13 cellular contexts compared by ENCODE assay signal in genomic region chr7:130096243-130096827, GRCh38. TPM values are rescaled to one million over a fixed set of nuclear protein-coding genes. Genes with fewer than 3 reads are reported as not detected.
DNase-seq lines count a peak whose midpoint lies in the region; ATAC-seq and TF ChIP-seq lines count a peak whose summit lies in the region.
"Had no signal": no experiment of that assay in that cellular context is flagged by ENCODE, and none has a peak within 500 bp of the region (broad histone marks: within the 10 kb centered on the region; RNA-seq: fewer than 3 reads in every experiment).

No MANE protein-coding gene starts in this region.

- DNase-seq in HCT116 (ENCODE audit: low read depth, low spot score) (no peak), fibroblast of mammary gland (ENCODE audit: low read depth) (no peak), psoas muscle (no peak), omental fat pad (ENCODE audit: low spot score) (no peak)
- no peak for DNase-seq in activated CD4-positive, alpha-beta T cell treated with anti-CD3 and anti-CD28 coated beads for 48 hours
- DNase-seq: amygdala, DND-41, erythroblast, RPMI8226 had no signal

- no peaks in the 10 kb centered on the region for H3K9me2 ChIP-seq in HCT116 (ENCODE audit: insufficient read depth)

- POLR2A ChIA-PET in HCT116 (lab: Charles Lee) = interaction anchor here (1.2 kb wide), 1 partner anchor 9 kb away, joined by 4 read pairs; no protein-coding TSS in a partner anchor

- peak; percentile 49 for TF ChIP-seq RAD21 in HCT116 (IDR thresholded peaks at IDR 0.05; ENCODE audit: low read depth)

- H3K27me3 ChIP-seq in HCT116 (ENCODE audit: insufficient read depth, low read length) (no peaks in the 10 kb centered on the region), OCI-LY3 (ENCODE audit: low read depth, low read length) (no peaks in the 10 kb centered on the region), psoas muscle (ENCODE audit: insufficient read depth in 3 of 3, low read length in 2 of 3) (no peaks in the 10 kb centered on the region)

- H3K4me2 ChIP-seq in HCT116 (ENCODE audit: low read length) (no peak overlapping the region), OCI-LY3 (ENCODE audit: low read length) (no peak overlapping the region)

- H3K4me1 ChIP-seq in HCT116 (ENCODE audit: control insufficient read depth in 1 of 2, insufficient read depth in 2 of 2, low read length in 2 of 2) (no peaks in the 10 kb centered on the region), OCI-LY3 (ENCODE audit: low read length) (peaks cover 19% of the 10 kb centered on the region), psoas muscle (no peaks in the 10 kb centered on the region)

- TF ChIP-seq POLR2A in HCT116 (IDR thresholded peaks at IDR 0.05; ENCODE audit: borderline replicate concordance, extremely low read depth, insufficient read depth, insufficient read length) = no peak

- 47 to 51% (median 50%) methylated on average over 4 of the region's 4 CpGs for WGBS in psoas muscle, 3 donors

- H3K4me3 ChIP-seq in HCT116 (replicated peaks in 1 of 2; ENCODE audit: low read depth in 1 of 2, low read length in 2 of 2) = no peak overlapping the region
- no peak overlapping the region for H3K4me3 ChIP-seq in OCI-LY3 (ENCODE audit: low read length)
- H3K4me3 ChIP-seq in fibroblast of mammary gland (ENCODE audit: control insufficient read depth, low read depth, low read length) = no peak overlapping the region
- H3K4me3 ChIP-seq in psoas muscle = no peak overlapping the region

- H3K9ac ChIP-seq in HCT116 (ENCODE audit: low read length) (no peak overlapping the region), OCI-LY3 (ENCODE audit: low read length) (no peak overlapping the region)

- H3K36me3 ChIP-seq in HCT116 (ENCODE audit: control insufficient read depth in 1 of 2, insufficient read depth in 2 of 2, low read length in 2 of 2) (no peaks in the 10 kb centered on the region), OCI-LY3 (replicated peaks; ENCODE audit: low read depth, low read length) (no peaks in the 10 kb centered on the region), psoas muscle (ENCODE audit: insufficient read depth in 1 of 2, low read depth in 1 of 2) (no peaks in the 10 kb centered on the region)

- TF ChIP-seq CTCF in HCT116 (IDR thresholded peaks at IDR 0.05 in 2 of 3, conservative IDR thresholded peaks at IDR 0.05 in 1 of 3; ENCODE audit: borderline replicate concordance in 1 of 3, insufficient read depth in 1 of 3, low read depth in 2 of 3, low read length in 2 of 3) (peak in 1 of 3 experiments; percentile 44; a peak in 2 of 6 replicates), OCI-LY3 (IDR thresholded peaks at IDR 0.05; ENCODE audit: low read depth, low read length) (peak; percentile 41; the same call in 1 of the 2 replicates), fibroblast of mammary gland (conservative IDR thresholded peaks at IDR 0.05; ENCODE audit: control insufficient read depth, insufficient read depth, low read depth, low read length) (peak; percentile 17), psoas muscle (IDR thresholded peaks at IDR 0.05) (peak; percentile 10), omental fat pad (IDR thresholded peaks at IDR 0.05) (no peak)

- H3K79me2 ChIP-seq in HCT116 (ENCODE audit: insufficient read depth, low read length) (peaks cover 24% of the 10 kb centered on the region), OCI-LY3 (ENCODE audit: low read length) (peaks cover 19% of the 10 kb centered on the region)

- RAD21 ChIA-PET in HCT116 (lab: Charles Lee; ENCODE audit: low non-redundant PET in 1 of 2, low total read pairs in 2 of 2, uncharacterized antibody in 2 of 2, unreplicated experiment in 2 of 2) = no interaction called here

- intact Hi-C loops in HCT116 (cut with micrococcal nuclease) (no loop called here), psoas muscle (cut with DNase I) (no loop called here)

- no peak overlapping the region for H2AFZ ChIP-seq in HCT116 (ENCODE audit: low read depth, low read length, poor library complexity, severe bottlenecking)
- no peak overlapping the region for H2AFZ ChIP-seq in OCI-LY3 (ENCODE audit: low read depth, low read length)

- H4K20me1 ChIP-seq in HCT116 (ENCODE audit: insufficient read depth) = no peaks in the 10 kb centered on the region
- H4K20me1 ChIP-seq in OCI-LY3 (ENCODE audit: insufficient read depth, low read length) = no peaks in the 10 kb centered on the region

- BruUV-seq in HCT116 (replicated peaks; lab: Mats Ljungman, UMichigan) = no TSS peak

- H3K27ac ChIP-seq in HCT116 (ENCODE audit: low read depth, low read length) = no peak overlapping the region
- H3K27ac ChIP-seq in OCI-LY3 (ENCODE audit: low read length) = no peak overlapping the region
- no peak overlapping the region for H3K27ac ChIP-seq in psoas muscle

- H3K9me3 ChIP-seq in HCT116 (ENCODE audit: control insufficient read depth in 1 of 2, insufficient read depth in 1 of 2, low read depth in 1 of 2, low read length in 2 of 2) (no peaks in the 10 kb centered on the region), OCI-LY3 (ENCODE audit: insufficient read depth, low read length) (no peaks in the 10 kb centered on the region), psoas muscle (no peaks in the 10 kb centered on the region)

- CTCF ChIA-PET in HCT116 (lab: Charles Lee) = interaction anchor here (0.9 to 1.7 kb wide), 7 partner anchors 9 to 662 kb away, joined by 3 to 11 read pairs (median 4); no protein-coding TSS in a partner anchor

- no peak for ATAC-seq in HCT116
- no peak for ATAC-seq in psoas muscle
- ATAC-seq in HG03457 (IDR thresholded peaks at IDR 0.05; ENCODE audit: unreplicated experiment) = no peak
- ATAC-seq in omental fat pad (ENCODE audit: low FRiP score) = no peak
- no peak for ATAC-seq in HG03045 (IDR thresholded peaks at IDR 0.05; ENCODE audit: unreplicated experiment)
- ATAC-seq: stimulated activated memory B cell treated with anti-CD40 and anti-IgM and Interleukin-4, amounts not matched to agents 10 μg/mL and 1 μg/mL and 100 μg/mL, for 72 hours had no signal

TF ChIP-seq in HCT116, 20 proteins besides CTCF, POLR2A, EP300 and RAD21 (continues in another document):
- TF ChIP-seq ZNF274 (IDR thresholded peaks at IDR 0.05; ENCODE audit: low read depth, low read length) (no peak), FOSL1 (IDR thresholded peaks at IDR 0.05; ENCODE audit: low read depth) (no peak), TCF7L2 (IDR thresholded peaks at IDR 0.05; ENCODE audit: borderline replicate concordance, extremely low read depth, insufficient read depth, insufficient read length) (no peak), ELF1 (IDR thresholded peaks at IDR 0.05; ENCODE audit: borderline replicate concordance, low read depth) (no peak), YY1 (IDR thresholded peaks at IDR 0.05; ENCODE audit: extremely low read depth, insufficient replicate concordance, low read depth, low read length) (no peak), SIN3A (IDR thresholded peaks at IDR 0.05; ENCODE audit: low read depth) (no peak), CEBPB (IDR thresholded peaks at IDR 0.05; ENCODE audit: low read depth) (no peak), EZH2phosphoT487 (IDR thresholded peaks at IDR 0.05; ENCODE audit: borderline replicate concordance) (no peak), ZBTB33 (IDR thresholded peaks at IDR 0.05; ENCODE audit: extremely low read depth, insufficient replicate concordance, low read length) (no peak), EZH2 (IDR thresholded peaks at IDR 0.05) (no peak), JUND (IDR thresholded peaks at IDR 0.05) (no peak), POLR2AphosphoS5 (IDR thresholded peaks at IDR 0.05; ENCODE audit: low read depth, low read length) (no peak)

RNA-seq across cellular contexts. Expression of gene KLHDC10, which starts 26.0 kb away (rescaled TPM):
- total RNA-seq in HCT116 (2021; ENCODE audit: unreplicated experiment) = 25.8 TPM
- 16.6 and 18.4 TPM in 2 replicates for polyA plus RNA-seq in HCT116 (2012)
- total RNA-seq in psoas muscle = 10 to 100 TPM; 30.5 to 45.0 (median 36.5) TPM
- 10 to 100 TPM; 17.6 to 49.6 (median 18.5) TPM for polyA plus RNA-seq in psoas muscle
- total RNA-seq in omental fat pad = 10 to 100 TPM; 20.0 to 25.9 (median 23.8) TPM

RNA-seq across cellular contexts. Expression of gene ZC3HC1, which starts 45.2 kb away (rescaled TPM):
- total RNA-seq in HCT116 (2021; ENCODE audit: unreplicated experiment) (23.0 TPM), psoas muscle (10 to 100 TPM; 21.1 to 26.6 (median 26.0) TPM), omental fat pad (10 to 100 TPM in 1 of 4 donors, 1 to 10 TPM in 3; 6.7 to 10.0 (median 8.6) TPM)
- polyA plus RNA-seq in HCT116 (2012) = 13.4 and 17.7 TPM in 2 replicates
- polyA plus RNA-seq in psoas muscle = 10 to 100 TPM; 22.8 to 37.7 (median 33.5) TPM

Comparison
In these comparisons a context has a peak if more than half of its experiments do, and no peak if none do; other contexts are left out.
1. CTCF ChIP-seq: peak in OCI-LY3 (single experiment), fibroblast of mammary gland (single experiment) and psoas muscle (single experiment); none in omental fat pad (0 of 3).